Comparison of ENCODE assay signal across 1 cellular context in genomic region chr9:105088499-105088898, GRCh38.
TF ChIP-seq lines count a peak whose summit lies in the region.

No MANE protein-coding gene starts in this region.

TF ChIP-seq in HCT116, 20 proteins besides CTCF, POLR2A, EP300 and RAD21 (continued from another document):
- no peak for TF ChIP-seq CBX3 (IDR thresholded peaks at IDR 0.05; ENCODE audit: low read depth)
- TF ChIP-seq ZBTB33 (IDR thresholded peaks at IDR 0.05; ENCODE audit: extremely low read depth, insufficient replicate concordance, low read length) = no peak
- TF ChIP-seq CEBPB (IDR thresholded peaks at IDR 0.05; ENCODE audit: low read depth) = no peak
- TF ChIP-seq TCF7L2 (IDR thresholded peaks at IDR 0.05; ENCODE audit: borderline replicate concordance, extremely low read depth, insufficient read depth, insufficient read length) = no peak
- no peak for TF ChIP-seq REST (IDR thresholded peaks at IDR 0.05; ENCODE audit: low read depth)
- no peak for TF ChIP-seq FOSL1 (IDR thresholded peaks at IDR 0.05; ENCODE audit: low read depth)
- no peak for TF ChIP-seq ZFX (IDR thresholded peaks at IDR 0.05)
- TF ChIP-seq EGR1 (IDR thresholded peaks at IDR 0.05; ENCODE audit: low read depth) = no peak
- TF ChIP-seq YY1 (IDR thresholded peaks at IDR 0.05; ENCODE audit: extremely low read depth, insufficient replicate concordance, low read depth, low read length) = no peak
- TF ChIP-seq JUND (IDR thresholded peaks at IDR 0.05) = no peak
